Comparison of ENCODE assay signal across 17 cellular contexts in the genomic region with DNA sequence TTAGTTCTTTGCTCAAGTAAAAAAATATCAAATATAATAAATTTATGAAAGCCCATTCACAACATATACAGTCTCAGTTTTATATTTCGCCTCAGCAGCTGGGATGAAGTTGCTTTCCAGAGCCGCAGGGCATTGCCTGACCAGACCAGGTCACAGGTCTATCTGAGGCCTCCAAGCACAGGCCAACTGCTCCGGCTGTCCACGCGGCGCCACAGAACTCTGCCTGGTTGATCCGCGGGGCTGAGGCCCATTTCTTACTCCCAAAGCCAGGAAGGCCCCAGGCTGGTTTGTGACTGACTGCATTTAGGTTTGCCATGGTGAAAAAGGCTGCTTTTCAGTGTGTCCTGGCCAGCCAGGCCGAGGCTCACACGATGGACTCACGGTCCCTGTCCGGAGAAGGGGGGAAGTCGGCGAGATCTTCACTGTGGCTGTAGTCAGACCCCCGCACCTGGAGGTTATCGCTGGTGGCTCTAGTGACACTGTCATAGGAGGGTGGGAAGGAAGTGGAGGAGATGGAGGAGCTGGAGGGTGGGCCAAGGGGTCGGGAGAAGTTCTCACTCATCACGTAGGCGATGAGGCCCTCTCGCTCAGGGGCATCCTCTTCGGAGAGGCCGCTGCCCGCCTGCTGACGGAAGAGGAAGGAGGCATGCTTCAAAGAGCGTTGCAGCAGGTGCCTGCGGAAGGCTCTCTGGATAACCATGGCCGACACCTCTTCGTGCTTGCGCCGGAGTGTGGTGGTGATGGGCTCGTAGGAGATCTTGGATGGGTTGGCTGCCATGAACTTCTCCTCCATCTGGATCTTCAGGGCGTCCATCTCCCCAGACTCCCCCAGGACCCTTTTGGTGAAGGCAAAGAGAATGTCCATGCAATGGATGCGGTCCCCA.
"Had no signal": no experiment of that assay in that cellular context is flagged by ENCODE, and none has a peak within 500 bp of the region (broad histone marks: within the 10 kb centered on the region; RNA-seq: fewer than 3 reads in every experiment).

No MANE protein-coding gene starts in this region.

- H3K4me3 ChIP-seq: body of pancreas, SJSA1, skin epidermis, vagina had no signal

- H3K4me1 Mint-ChIP-seq: activated B cell treated with CpG ODN at 0.5 μM for 24 hours; activated CD4-positive, alpha-beta T cell treated with anti-CD3 and anti-CD28 coated beads, Interleukin-2, amount 10 ng/mL, durations not matched to agents 24 days and 14 days; activated naive CD8-positive, alpha-beta T cell treated with anti-CD3 and anti-CD28 coated beads for 36 hours; central memory CD8-positive, alpha-beta T cell; naive B cell had no signal

- H3K27ac ChIP-seq: body of pancreas, epithelial cell of prostate, SJSA1, skin epidermis, vagina had no signal

- H3K9me3 ChIP-seq: body of pancreas, SJSA1, vagina had no signal

- H3K27me3 ChIP-seq: body of pancreas, SJSA1, vagina had no signal

- H3K36me3 ChIP-seq: SJSA1, vagina had no signal

- H3K4me3 Mint-ChIP-seq: activated B cell treated with CpG ODN at 0.5 μM for 24 hours; activated CD4-positive, alpha-beta T cell treated with anti-CD3 and anti-CD28 coated beads, Interleukin-2, amount 10 ng/mL, durations not matched to agents 24 days and 14 days; activated naive CD8-positive, alpha-beta T cell treated with anti-CD3 and anti-CD28 coated beads for 36 hours; activated T-cell treated with anti-CD3 and anti-CD28 coated beads, Interleukin-2, amount 50 U/mL, for 4 hours; central memory CD8-positive, alpha-beta T cell; naive B cell had no signal

- ATAC-seq: activated T-cell treated with anti-CD3 and anti-CD28 coated beads, Interleukin-2, amount 50 U/mL, for 4 hours; body of pancreas; right cardiac atrium had no signal

- H3K27ac Mint-ChIP-seq: activated B cell treated with CpG ODN at 0.5 μM for 24 hours; activated CD4-positive, alpha-beta T cell treated with anti-CD3 and anti-CD28 coated beads, Interleukin-2, amount 10 ng/mL, durations not matched to agents 24 days and 14 days; activated naive CD8-positive, alpha-beta T cell treated with anti-CD3 and anti-CD28 coated beads for 36 hours; naive B cell had no signal

- H3K4me1 ChIP-seq: body of pancreas, SJSA1, vagina had no signal

- DNase-seq: activated B cell treated with CpG ODN at 0.5 μM for 24 hours; activated CD4-positive, alpha-beta T cell treated with anti-CD3 and anti-CD28 coated beads, Interleukin-2, amount 10 ng/mL, durations not matched to agents 24 days and 14 days; activated gamma-delta T cell; activated naive CD8-positive, alpha-beta T cell treated with anti-CD3 and anti-CD28 coated beads for 36 hours; activated T-cell treated with anti-CD3 and anti-CD28 coated beads, Interleukin-2, amount 50 U/mL, for 4 hours; amygdala; body of pancreas; effector memory CD4-positive, alpha-beta T cell; foreskin melanocyte; naive B cell; right cardiac atrium; T-helper 2 cell had no signal

- H3K27me3 Mint-ChIP-seq: activated B cell treated with CpG ODN at 0.5 μM for 24 hours; activated naive CD8-positive, alpha-beta T cell treated with anti-CD3 and anti-CD28 coated beads for 36 hours; central memory CD8-positive, alpha-beta T cell had no signal

- H3K9me3 Mint-ChIP-seq: activated CD4-positive, alpha-beta T cell treated with anti-CD3 and anti-CD28 coated beads, Interleukin-2, amount 10 ng/mL, durations not matched to agents 24 days and 14 days; activated naive CD8-positive, alpha-beta T cell treated with anti-CD3 and anti-CD28 coated beads for 36 hours; central memory CD8-positive, alpha-beta T cell had no signal

- H3K36me3 Mint-ChIP-seq: activated naive CD8-positive, alpha-beta T cell treated with anti-CD3 and anti-CD28 coated beads for 36 hours had no signal
